ENCODE assay signal across 8 cellular contexts in genomic region chr10:102113956-102114857, GRCh38. TPM values are rescaled to one million over a fixed set of nuclear protein-coding genes. Genes with fewer than 3 reads are reported as not detected.
DNase-seq lines count a peak whose midpoint lies in the region; ATAC-seq, FAIRE-seq and TF ChIP-seq lines count a peak whose summit lies in the region.

No MANE protein-coding gene starts in this region.

- H3K4me1 Mint-ChIP-seq in activated CD4-positive, alpha-beta memory T cell treated with anti-CD3 and anti-CD28 coated beads, Interleukin-2, amount 10 ng/mL, durations not matched to agents 7 days and 5 days, result peaks cover 61% of the 10 kb centered on the region

- H3K27me3 Mint-ChIP-seq in activated CD4-positive, alpha-beta memory T cell treated with anti-CD3 and anti-CD28 coated beads, Interleukin-2, amount 10 ng/mL, durations not matched to agents 7 days and 5 days, result no peaks in the 10 kb centered on the region

- H3K9me3 Mint-ChIP-seq in activated CD4-positive, alpha-beta memory T cell treated with anti-CD3 and anti-CD28 coated beads, Interleukin-2, amount 10 ng/mL, durations not matched to agents 7 days and 5 days, result no peaks in the 10 kb centered on the region

- peak; percentile 67 for DNase-seq in activated effector memory CD4-positive, alpha-beta T cell treated with anti-CD3 and anti-CD28 coated beads, Interleukin-2, amount 50 U/mL, for 16 hours
- no peak for DNase-seq in activated effector memory CD4-positive, alpha-beta T cell treated with Interleukin-2 at 50 U/mL for 16 hours
- DNase-seq in activated CD4-positive, alpha-beta memory T cell treated with anti-CD3 and anti-CD28 coated beads, Interleukin-2, amount 10 ng/mL, durations not matched to agents 7 days and 5 days, result peak; percentile 31
- DNase-seq in foreskin keratinocyte, result no peak
- peak; percentile 35 to 56 (median 53) for DNase-seq in ovary
- DNase-seq in frontal cortex (ENCODE audit: low spot score in 2 of 2), result no peak
- DNase-seq in stimulated activated naive CD4-positive, alpha-beta T cell treated with Interleukin-2 at 50 U/mL for 16 hours (lab: John Stamatoyannopoulos, UW), result no peak

- H3K27ac ChIP-seq in foreskin keratinocyte, result peak overlapping the region; percentile 15
- H3K27ac ChIP-seq in ovary, result peak overlapping the region; percentile 70 to 81

- no peak for TF ChIP-seq POLR2A in ovary (IDR thresholded peaks at IDR 0.05)

- TF ChIP-seq CTCF in foreskin keratinocyte (conservative IDR thresholded peaks at IDR 0.05) (no peak), ovary (IDR thresholded peaks at IDR 0.05) (no peak)

- TF ChIP-seq EP300 in ovary (IDR thresholded peaks at IDR 0.05), result no peak

- H3K27me3 ChIP-seq in foreskin keratinocyte (no peaks in the 10 kb centered on the region), ovary (no peaks in the 10 kb centered on the region)

- 1 to 2% (median 1%) methylated on average over 44 to 45 of the region's 45 CpGs for WGBS in ovary, 3 donors

- no peaks in the 10 kb centered on the region for H3K9me3 ChIP-seq in ovary

- H3K36me3 ChIP-seq in ovary, result no peaks in the 10 kb centered on the region

- H3K4me3 ChIP-seq in ovary, result peak overlapping the region; percentile 69

- POLR2A ChIA-PET in activated CD4-positive, alpha-beta memory T cell treated with anti-CD3 and anti-CD28 coated beads, Interleukin-2, amount 10 ng/mL, durations not matched to agents 7 days and 5 days (lab: Charles Lee), result interaction anchor here (0.6 to 4.1 kb wide), 16 partner anchors 9 to 338 kb away, joined by 3 to 24 read pairs (median 5); partner anchors contain the start of genes CUEDC2, NOLC1, OGA and PPRC1

- no peak for FAIRE-seq in frontal cortex (lab: Jason Lieb, UNC)

- H3K4me1 ChIP-seq in foreskin keratinocyte (peaks cover 25% of the 10 kb centered on the region), ovary (ENCODE audit: insufficient read depth) (peaks cover 22% of the 10 kb centered on the region)

- intact Hi-C loops in ovary (cut with DNase I), result loop anchor here in 1 of 4 donors (10.0 kb wide), 1 partner anchor 49 kb away; the partner anchor contains the start of gene HPS6

- H3K27ac Mint-ChIP-seq in activated CD4-positive, alpha-beta memory T cell treated with anti-CD3 and anti-CD28 coated beads, Interleukin-2, amount 10 ng/mL, durations not matched to agents 7 days and 5 days, result peak overlapping the region; percentile 91

- peaks cover 35% of the 10 kb centered on the region for H3K36me3 Mint-ChIP-seq in activated CD4-positive, alpha-beta memory T cell treated with anti-CD3 and anti-CD28 coated beads, Interleukin-2, amount 10 ng/mL, durations not matched to agents 7 days and 5 days (ENCODE audit: low read depth)

- CTCF ChIA-PET in activated CD4-positive, alpha-beta memory T cell treated with anti-CD3 and anti-CD28 coated beads, Interleukin-2, amount 10 ng/mL, durations not matched to agents 7 days and 5 days (lab: Charles Lee), result interaction anchor here (0.6 to 3.6 kb wide), 11 partner anchors 9 to 278 kb away, joined by 3 to 12 read pairs (median 5); partner anchors contain the start of gene PPRC1

- ATAC-seq in HG03196 (IDR thresholded peaks at IDR 0.05; ENCODE audit: unreplicated experiment) (peak; percentile 12), foreskin keratinocyte (peak; percentile 0)

- peak overlapping the region; percentile 76 for H3K4me3 Mint-ChIP-seq in activated CD4-positive, alpha-beta memory T cell treated with anti-CD3 and anti-CD28 coated beads, Interleukin-2, amount 10 ng/mL, durations not matched to agents 7 days and 5 days

RNA-seq across cellular contexts. Expression of gene LDB1, which starts 6.0 kb away (rescaled TPM):
- 10 to 100 TPM; 81.3 to 83.1 TPM for total RNA-seq in activated CD4-positive, alpha-beta memory T cell treated with anti-CD3 and anti-CD28 coated beads, Interleukin-2, amount 10 ng/mL, durations not matched to agents 7 days and 5 days
- 65.7 and 65.8 TPM in 2 replicates for total RNA-seq in foreskin keratinocyte
- 38.6 and 41.4 TPM in 2 replicates for polyA plus RNA-seq in foreskin keratinocyte
- total RNA-seq in ovary, result 100 to 1,000 TPM in 4 of 7 donors, 10 to 100 TPM in 3; 59.0 to 141 (median 113) TPM
- polyA plus RNA-seq in ovary, result 10 to 100 TPM; 72.0 to 93.2 TPM
- total RNA-seq in frontal cortex, result 94.2 TPM

RNA-seq across cellular contexts. Expression of gene PPRC1, which starts 18.6 kb away (rescaled TPM):
- 10 to 100 TPM; 32.5 to 35.8 TPM for total RNA-seq in activated CD4-positive, alpha-beta memory T cell treated with anti-CD3 and anti-CD28 coated beads, Interleukin-2, amount 10 ng/mL, durations not matched to agents 7 days and 5 days
- 46.3 and 47.2 TPM in 2 replicates for total RNA-seq in foreskin keratinocyte
- polyA plus RNA-seq in foreskin keratinocyte, result 38.0 and 43.7 TPM in 2 replicates
- 10 to 100 TPM; 11.8 to 68.7 (median 44.5) TPM for total RNA-seq in ovary
- polyA plus RNA-seq in ovary, result 10 to 100 TPM; 17.4 to 18.1 TPM
- total RNA-seq in frontal cortex, result 8.6 TPM

RNA-seq across cellular contexts. Expression of gene NOLC1, which starts 38.0 kb away (rescaled TPM):
- 10 to 100 TPM; 57.0 to 64.3 TPM for total RNA-seq in activated CD4-positive, alpha-beta memory T cell treated with anti-CD3 and anti-CD28 coated beads, Interleukin-2, amount 10 ng/mL, durations not matched to agents 7 days and 5 days
- total RNA-seq in foreskin keratinocyte, result 111 and 128 TPM in 2 replicates
- 65.6 and 82.0 TPM in 2 replicates for polyA plus RNA-seq in foreskin keratinocyte
- total RNA-seq in ovary, result 10 to 100 TPM; 32.7 to 68.1 (median 50.2) TPM
- polyA plus RNA-seq in ovary, result 10 to 100 TPM; 32.0 to 88.8 TPM
- total RNA-seq in frontal cortex, result 40.8 TPM

RNA-seq across cellular contexts. Expression of gene HPS6, which starts 49.1 kb away (rescaled TPM):
- total RNA-seq in activated CD4-positive, alpha-beta memory T cell treated with anti-CD3 and anti-CD28 coated beads, Interleukin-2, amount 10 ng/mL, durations not matched to agents 7 days and 5 days, result 10 to 100 TPM; 24.7 to 25.7 TPM
- total RNA-seq in foreskin keratinocyte (33.9 and 36.1 TPM in 2 replicates), ovary (10 to 100 TPM; 14.4 to 20.9 (median 16.9) TPM), frontal cortex (21.2 TPM)
- polyA plus RNA-seq in foreskin keratinocyte (28.7 and 29.4 TPM in 2 replicates), ovary (1 to 10 TPM; 2.6 to 7.6 TPM)

RNA-seq across cellular contexts. Expression of gene ARMH3, which starts 58.2 kb away (rescaled TPM):
- total RNA-seq in activated CD4-positive, alpha-beta memory T cell treated with anti-CD3 and anti-CD28 coated beads, Interleukin-2, amount 10 ng/mL, durations not matched to agents 7 days and 5 days, result 10 to 100 TPM; 22.8 to 23.9 TPM
- total RNA-seq in foreskin keratinocyte, result 13.5 and 14.2 TPM in 2 replicates
- polyA plus RNA-seq in foreskin keratinocyte, result 14.6 and 15.1 TPM in 2 replicates
- 10 to 100 TPM in 6 of 7 donors, 1 to 10 TPM in 1; 9.1 to 24.2 (median 18.1) TPM for total RNA-seq in ovary
- 10 to 100 TPM; 17.9 to 20.4 TPM for polyA plus RNA-seq in ovary
- total RNA-seq in frontal cortex, result 23.2 TPM

Comparison
In these comparisons a context has a peak if more than half of its experiments do, and no peak if none do; other contexts are left out.
1. DNase-seq: peak in activated effector memory CD4-positive, alpha-beta T cell treated with anti-CD3 and anti-CD28 coated beads, Interleukin-2, amount 50 U/mL, for 16 hours (single experiment), activated CD4-positive, alpha-beta memory T cell treated with anti-CD3 and anti-CD28 coated beads, Interleukin-2, amount 10 ng/mL, durations not matched to agents 7 days and 5 days (single experiment) and ovary (5 of 5); none in activated effector memory CD4-positive, alpha-beta T cell treated with Interleukin-2 at 50 U/mL for 16 hours (single experiment), foreskin keratinocyte (0 of 2), frontal cortex (0 of 2) and stimulated activated naive CD4-positive, alpha-beta T cell treated with Interleukin-2 at 50 U/mL for 16 hours (single experiment).